In genomic region chr1:234683856-234684632, GRCh38 we compare ENCODE assay signal across 9 cellular contexts.
DNase-seq lines count a peak whose midpoint lies in the region; ATAC-seq, FAIRE-seq and TF ChIP-seq lines count a peak whose summit lies in the region.
"Had no signal": no experiment of that assay in that cellular context is flagged by ENCODE, and none has a peak within 500 bp of the region (broad histone marks: within the 10 kb centered on the region; RNA-seq: fewer than 3 reads in every experiment).

No MANE protein-coding gene starts in this region.

- H3K4me1 ChIP-seq in H9 (ENCODE audit: insufficient read depth, low read length), result peaks cover 4% of the 10 kb centered on the region; the same call in 1 of the 2 replicates
- no peaks in the 10 kb centered on the region for H3K4me1 ChIP-seq in small intestine (ENCODE audit: control insufficient read depth in 2 of 2, insufficient read depth in 1 of 2, low read depth in 1 of 2, low read length in 1 of 2)
- H3K4me1 ChIP-seq in Karpas-422 (ENCODE audit: low read length), result no peaks in the 10 kb centered on the region

- H2BK120ac ChIP-seq in H9 (ENCODE audit: low read depth, low read length, poor library complexity, severe bottlenecking), result no peak overlapping the region

- no peaks in the 10 kb centered on the region for H3K79me2 ChIP-seq in H9 (ENCODE audit: insufficient read depth, low read length)
- H3K79me2 ChIP-seq in Karpas-422 (ENCODE audit: low read length), result no peaks in the 10 kb centered on the region

- H3K9me3 ChIP-seq in H9 (ENCODE audit: control insufficient read depth, low read depth, low read length) (no peaks in the 10 kb centered on the region), small intestine (ENCODE audit: control insufficient read depth, low read depth) (no peaks in the 10 kb centered on the region), Karpas-422 (ENCODE audit: low read length) (no peaks in the 10 kb centered on the region)

- no peaks in the 10 kb centered on the region for H3K23me2 ChIP-seq in H9 (ENCODE audit: insufficient read length, low read depth, low read length, poor library complexity, severe bottlenecking)

- no peak overlapping the region for H2BK12ac ChIP-seq in H9 (ENCODE audit: insufficient read length, low read depth, low read length)

- no peak overlapping the region for H2BK15ac ChIP-seq in H9 (ENCODE audit: low read depth, low read length)

- no peak overlapping the region for H3K14ac ChIP-seq in H9 (ENCODE audit: insufficient read depth, low read length)

- intact Hi-C loops in left ventricle myocardium superior (cut with micrococcal nuclease), result no loop called here

- no peak overlapping the region for H3K27ac ChIP-seq in H9 (ENCODE audit: insufficient read length, low read depth, low read length)
- H3K27ac ChIP-seq in small intestine (ENCODE audit: low read depth in 1 of 2, low read length in 1 of 2), result peak overlapping the region in 1 of 2 donors; percentile 49
- no peak overlapping the region for H3K27ac ChIP-seq in Karpas-422 (ENCODE audit: low read length)

- no peak overlapping the region for H3T11ph ChIP-seq in H9 (ENCODE audit: low read length)

- H2AFZ ChIP-seq in H9 (ENCODE audit: low read length), result no peak overlapping the region
- no peak overlapping the region for H2AFZ ChIP-seq in Karpas-422 (ENCODE audit: low read length)

- H3K23ac ChIP-seq in H9 (ENCODE audit: insufficient read length, low read depth, low read length), result no peak overlapping the region

- H4K20me1 ChIP-seq in H9 (ENCODE audit: control insufficient read depth, insufficient read depth, insufficient read length) (no peaks in the 10 kb centered on the region), Karpas-422 (ENCODE audit: insufficient read depth, low read depth, low read length) (no peaks in the 10 kb centered on the region)

- peak; percentile 99 for ATAC-seq in left ventricle myocardium superior
- ATAC-seq in HG03045 (IDR thresholded peaks at IDR 0.05; ENCODE audit: unreplicated experiment), result no peak
- no peak for ATAC-seq in stimulated activated memory B cell treated with anti-CD40 and anti-IgM and Interleukin-4, amounts not matched to agents 10 μg/mL and 1 μg/mL and 100 μg/mL, for 72 hours

- H3K27me3 ChIP-seq in H9 (ENCODE audit: insufficient read depth, low read length) (no peaks in the 10 kb centered on the region; the same call in 1 of the 2 replicates), small intestine (ENCODE audit: control insufficient read depth in 2 of 2, insufficient read depth in 2 of 2, low read length in 2 of 2) (no peaks in the 10 kb centered on the region), Karpas-422 (ENCODE audit: low read length) (no peaks in the 10 kb centered on the region)

- peaks cover 5 to 17% (median 8%) of the 10 kb centered on the region in 3 experiments; a peak in 6 of 7 replicates for H3K36me3 Mint-ChIP-seq in H9 (ENCODE audit: insufficient read depth in 1 of 3, low read depth in 3 of 3)
- H3K36me3 Mint-ChIP-seq in stimulated activated memory B cell treated with anti-CD40 and anti-IgM and Interleukin-4, amounts not matched to agents 10 μg/mL and 1 μg/mL and 100 μg/mL, for 72 hours, result no peaks in the 10 kb centered on the region

- H2BK5ac ChIP-seq in H9 (ENCODE audit: insufficient read length, low read length), result no peak overlapping the region

- H3K4me3 ChIP-seq in small intestine (ENCODE audit: low read depth in 1 of 2, low read length in 2 of 2), result no peak overlapping the region
- no peak overlapping the region for H3K4me3 ChIP-seq in Karpas-422 (ENCODE audit: low read length)

- H3K4ac ChIP-seq in H9 (ENCODE audit: low read depth, low read length), result no peak overlapping the region

- H2BK20ac ChIP-seq in H9 (ENCODE audit: low read depth, low read length, poor library complexity, severe bottlenecking), result no peak overlapping the region

- no peaks in the 10 kb centered on the region for H3K9me2 ChIP-seq in Karpas-422 (replicated peaks; ENCODE audit: insufficient read depth, low read length)

- WGBS in H9 (ENCODE audit: extremely low coverage, insufficient read length, low lambda C conversion rate), result no CpG with 5 or more reads among the region's 10 CpGs
- WGBS in small intestine, 3 donors, result 66 to 81% (median 76%) methylated on average over 10 of the region's 10 CpGs

- DNase-seq in H9 (peak; percentile 53), T1000 (lab: John Stamatoyannopoulos, UW) (peak; percentile 8), left ventricle myocardium superior (peak; percentile 59), small intestine (peak; percentile 91), Karpas-422 (no peak)
- no peak for DNase-seq in activated CD8-positive, alpha-beta memory T cell treated with anti-CD3 and anti-CD28 coated beads, Interleukin-2, amount 50 U/mL, for 4 hours
- DNase-seq: activated CD4-positive, alpha-beta memory T cell treated with anti-CD3 and anti-CD28 coated beads for 36 hours had no signal

- H4K91ac ChIP-seq in H9 (ENCODE audit: insufficient read length, low read depth, low read length), result no peak overlapping the region

- no peak for TF ChIP-seq CTCF in H9 (conservative IDR thresholded peaks at IDR 0.05)

- H2AK5ac ChIP-seq in H9 (ENCODE audit: insufficient read length, low read length), result no peak overlapping the region

- peak overlapping the region in 2 of 3 experiments; percentile 7 to 94; a peak in 2 of 7 replicates for H3K27ac Mint-ChIP-seq in H9
- H3K27ac Mint-ChIP-seq in stimulated activated memory B cell treated with anti-CD40 and anti-IgM and Interleukin-4, amounts not matched to agents 10 μg/mL and 1 μg/mL and 100 μg/mL, for 72 hours, result no peak overlapping the region
- H3K27ac Mint-ChIP-seq: activated CD4-positive, alpha-beta memory T cell treated with anti-CD3 and anti-CD28 coated beads for 36 hours had no signal

- H4K8ac ChIP-seq in H9 (replicated peaks; ENCODE audit: insufficient read length, low read depth, low read length), result no peak overlapping the region

- H3K36me3 ChIP-seq in small intestine (ENCODE audit: control insufficient read depth in 2 of 2, insufficient read depth in 2 of 2, low read length in 2 of 2) (no peaks in the 10 kb centered on the region), Karpas-422 (ENCODE audit: insufficient read depth, low read length) (no peaks in the 10 kb centered on the region)

- no peak for FAIRE-seq in small intestine (lab: Jason Lieb, UNC)

- H3K56ac ChIP-seq in H9 (ENCODE audit: insufficient read length, low read depth, low read length), result no peak overlapping the region

- H3K4me3 Mint-ChIP-seq in H9, result no peak overlapping the region
- H3K4me3 Mint-ChIP-seq in stimulated activated memory B cell treated with anti-CD40 and anti-IgM and Interleukin-4, amounts not matched to agents 10 μg/mL and 1 μg/mL and 100 μg/mL, for 72 hours, result no peak overlapping the region
- H3K4me3 Mint-ChIP-seq: activated CD4-positive, alpha-beta memory T cell treated with anti-CD3 and anti-CD28 coated beads for 36 hours had no signal

- peaks cover 10 to 16% of the 10 kb centered on the region in 2 experiments for H3K9me3 Mint-ChIP-seq in H9
- H3K9me3 Mint-ChIP-seq in stimulated activated memory B cell treated with anti-CD40 and anti-IgM and Interleukin-4, amounts not matched to agents 10 μg/mL and 1 μg/mL and 100 μg/mL, for 72 hours, result no peaks in the 10 kb centered on the region

- no peaks in the 10 kb centered on the region for H3K79me1 ChIP-seq in H9 (ENCODE audit: insufficient read depth, low read depth, low read length, poor library complexity, severe bottlenecking)

- H3K27me3 Mint-ChIP-seq in H9 (ENCODE audit: low read depth), result no peaks in the 10 kb centered on the region; the same call in 1 of the 2 replicates
- H3K27me3 Mint-ChIP-seq in stimulated activated memory B cell treated with anti-CD40 and anti-IgM and Interleukin-4, amounts not matched to agents 10 μg/mL and 1 μg/mL and 100 μg/mL, for 72 hours, result no peaks in the 10 kb centered on the region
- H3K27me3 Mint-ChIP-seq: activated CD4-positive, alpha-beta memory T cell treated with anti-CD3 and anti-CD28 coated beads for 36 hours had no signal

- H3K18ac ChIP-seq in H9 (ENCODE audit: insufficient read length, low read depth, low read length), result no peak overlapping the region

- H4K5ac ChIP-seq in H9 (ENCODE audit: insufficient read length, low read depth, low read length), result no peak overlapping the region

- H3K9ac ChIP-seq in H9 (ENCODE audit: extremely low read depth, insufficient read length, low read length) (no peak overlapping the region), Karpas-422 (ENCODE audit: low read length) (no peak overlapping the region)

- H3K4me2 ChIP-seq in H9 (ENCODE audit: insufficient read depth, insufficient read length, low read length), result no peak overlapping the region
- H3K4me2 ChIP-seq in Karpas-422 (ENCODE audit: low read depth, low read length, poor library complexity, severe bottlenecking), result no peak overlapping the region

- H3K4me1 Mint-ChIP-seq in H9, result peaks cover 12 to 13% of the 10 kb centered on the region in 2 experiments
- no peaks in the 10 kb centered on the region for H3K4me1 Mint-ChIP-seq in stimulated activated memory B cell treated with anti-CD40 and anti-IgM and Interleukin-4, amounts not matched to agents 10 μg/mL and 1 μg/mL and 100 μg/mL, for 72 hours

Comparison
In these comparisons a context has a peak if more than half of its experiments do, and no peak if none do; other contexts are left out.
1. DNase-seq: peak in H9 (single experiment), T1000 (single experiment), left ventricle myocardium superior (single experiment) and small intestine (single experiment); none in activated CD8-positive, alpha-beta memory T cell treated with anti-CD3 and anti-CD28 coated beads, Interleukin-2, amount 50 U/mL, for 4 hours (single experiment) and Karpas-422 (single experiment).